8 cellular contexts compared by ENCODE assay signal in genomic region chr6:3163248-3163594, GRCh38. TPM values are rescaled to one million over a fixed set of nuclear protein-coding genes. Genes with fewer than 3 reads are reported as not detected.
DNase-seq lines count a peak whose midpoint lies in the region; ATAC-seq, FAIRE-seq and TF ChIP-seq lines count a peak whose summit lies in the region.

No MANE protein-coding gene starts in this region.

- H3K79me2 ChIP-seq in astrocyte (ENCODE audit: insufficient read depth, low read length): no peaks in the 10 kb centered on the region

- peaks cover 5% of the 10 kb centered on the region for H3K79me1 ChIP-seq in mesenchymal stem cell (replicated peaks; ENCODE audit: low read length, poor library complexity, severe bottlenecking)

- H3K27ac ChIP-seq in astrocyte (ENCODE audit: low read depth, low read length) (no peak overlapping the region), mesenchymal stem cell (ENCODE audit: low read length, poor library complexity, severe bottlenecking) (peak overlapping the region; percentile 46)

- H3K4me2 ChIP-seq in astrocyte (ENCODE audit: low read length) (peak overlapping the region; percentile 96), mesenchymal stem cell (ENCODE audit: low read length, poor library complexity, severe bottlenecking) (peak overlapping the region; percentile 77)

- peaks cover 51% of the 10 kb centered on the region for H3K4me1 Mint-ChIP-seq in astrocyte (ENCODE audit: low read depth, unreplicated experiment)

- no peaks in the 10 kb centered on the region for H4K20me1 ChIP-seq in astrocyte (ENCODE audit: insufficient read depth, low read length)

- WGBS in mesenchymal stem cell: under 1% methylated on average over 8 of the region's 13 CpGs

- no peaks in the 10 kb centered on the region for H3K27me3 ChIP-seq in astrocyte (ENCODE audit: insufficient read depth, low read length)
- no peaks in the 10 kb centered on the region for H3K27me3 ChIP-seq in mesenchymal stem cell (ENCODE audit: control insufficient read depth in 1 of 2, insufficient read depth in 1 of 2, low read length in 2 of 2)

- H3K4me3 ChIP-seq in astrocyte (ENCODE audit: insufficient read depth, low read depth, low read length): peak overlapping the region; percentile 34
- peak overlapping the region; percentile 68 to 80 for H3K4me3 ChIP-seq in mesenchymal stem cell (ENCODE audit: insufficient read depth in 1 of 2, low read depth in 1 of 2, low read length in 2 of 2)

- no peak overlapping the region for H2AK5ac ChIP-seq in mesenchymal stem cell (ENCODE audit: low read length, severe bottlenecking)

- TF ChIP-seq CTCF in GM12874 (IDR thresholded peaks at IDR 0.05; ENCODE audit: insufficient read depth, low read depth, low read length) (peak; percentile 22; the same call in 1 of the 2 replicates), astrocyte (IDR thresholded peaks at IDR 0.05; ENCODE audit: insufficient read depth, low read depth, low read length) (no peak)

- H4K8ac ChIP-seq in mesenchymal stem cell (ENCODE audit: low read length): no peak overlapping the region

- no peaks in the 10 kb centered on the region for H3K9me3 Mint-ChIP-seq in astrocyte (ENCODE audit: unreplicated experiment)

- H3K4ac ChIP-seq in mesenchymal stem cell (ENCODE audit: low read depth in 1 of 2, low read length in 2 of 2): no peak overlapping the region

- no peak for FAIRE-seq in astrocyte (lab: Jason Lieb, UNC)

- H2BK120ac ChIP-seq in mesenchymal stem cell (ENCODE audit: low read depth, low read length): peak overlapping the region; percentile 94

- no peaks in the 10 kb centered on the region for H3K27me3 Mint-ChIP-seq in astrocyte (ENCODE audit: low read depth, unreplicated experiment)

- no peaks in the 10 kb centered on the region for H3K36me3 Mint-ChIP-seq in astrocyte (ENCODE audit: low read depth, unreplicated experiment)

- H2AFZ ChIP-seq in astrocyte (ENCODE audit: low read depth, low read length) (peak overlapping the region; percentile 47), mesenchymal stem cell (ENCODE audit: low read depth, low read length) (no peak overlapping the region)

- H3K4me3 Mint-ChIP-seq in astrocyte (ENCODE audit: unreplicated experiment): peak overlapping the region; percentile 80

- peak overlapping the region; percentile 82 for H3K27ac Mint-ChIP-seq in astrocyte (ENCODE audit: unreplicated experiment)

- peak overlapping the region in 1 of 2 experiments; percentile 87 for H3K23ac ChIP-seq in mesenchymal stem cell (ENCODE audit: low read length in 2 of 2)

- H3K36me3 ChIP-seq in astrocyte (ENCODE audit: insufficient read depth, low read length): no peaks in the 10 kb centered on the region
- H3K36me3 ChIP-seq in mesenchymal stem cell (ENCODE audit: control insufficient read depth in 1 of 2, insufficient read depth in 2 of 2, low read depth in 1 of 2, low read length in 2 of 2): peaks cover 2 to 7% of the 10 kb centered on the region in 2 experiments

- DNase-seq in astrocyte (ENCODE audit: low read depth) (no peak), mesenchymal stem cell (peak; percentile 53), GDM1 (lab: John Stamatoyannopoulos, UW) (no peak), SHP77 (lab: John Stamatoyannopoulos, UW) (no peak), LoVo (ENCODE audit: low spot score) (no peak)
- no peak for DNase-seq in activated CD8-positive, alpha-beta memory T cell treated with anti-CD3 and anti-CD28 coated beads for 24 hours

- H3K14ac ChIP-seq in mesenchymal stem cell (ENCODE audit: low read length in 2 of 2): no peak overlapping the region

- no peak overlapping the region for H2BK5ac ChIP-seq in mesenchymal stem cell (ENCODE audit: low read depth, low read length, poor library complexity, severe bottlenecking)

- peak; percentile 14 for ATAC-seq in HG03175 (IDR thresholded peaks at IDR 0.05; ENCODE audit: unreplicated experiment)

- H3K18ac ChIP-seq in mesenchymal stem cell (ENCODE audit: low read depth in 1 of 2, low read length in 2 of 2): peak overlapping the region in 1 of 2 experiments; percentile 76

- no peak overlapping the region for H2BK12ac ChIP-seq in mesenchymal stem cell (ENCODE audit: low read length in 2 of 2)

- H4K91ac ChIP-seq in mesenchymal stem cell (ENCODE audit: low read length): no peak overlapping the region

- H2BK15ac ChIP-seq in mesenchymal stem cell (ENCODE audit: low read depth, poor library complexity, severe bottlenecking): no peak overlapping the region

- H3K9ac ChIP-seq in astrocyte (ENCODE audit: low read length): peak overlapping the region; percentile 63
- peak overlapping the region; percentile 79 for H3K9ac ChIP-seq in mesenchymal stem cell (ENCODE audit: low read length)

- H3K9me3 ChIP-seq in astrocyte (ENCODE audit: insufficient read depth, low read depth, low read length): no peaks in the 10 kb centered on the region
- no peaks in the 10 kb centered on the region for H3K9me3 ChIP-seq in mesenchymal stem cell (ENCODE audit: control insufficient read depth, low read length)

- peaks cover 31% of the 10 kb centered on the region for H3K4me1 ChIP-seq in astrocyte (ENCODE audit: insufficient read depth, low read length)
- peaks cover 8% of the 10 kb centered on the region for H3K4me1 ChIP-seq in mesenchymal stem cell (ENCODE audit: control insufficient read depth, insufficient read depth, low read depth, low read length)

RNA-seq across cellular contexts. Expression of gene TUBB2A, which starts 5.9 kb away (rescaled TPM):
- 390 and 401 TPM in 2 replicates for total RNA-seq in astrocyte
- polyA plus RNA-seq in mesenchymal stem cell (2013, experiment 1 of 2): 99.8 TPM
- polyA plus RNA-seq in mesenchymal stem cell (2013, experiment 2 of 2): 98.2 TPM

RNA-seq across cellular contexts. Expression of gene BPHL, which starts 44.7 kb away (rescaled TPM):
- 22.7 and 23.1 TPM in 2 replicates for total RNA-seq in astrocyte
- 18.2 TPM for polyA plus RNA-seq in mesenchymal stem cell (2013, experiment 1 of 2)
- 18.7 TPM for polyA plus RNA-seq in mesenchymal stem cell (2013, experiment 2 of 2)
